ENCODE assay signal across 8 cellular contexts in the genomic region with DNA sequence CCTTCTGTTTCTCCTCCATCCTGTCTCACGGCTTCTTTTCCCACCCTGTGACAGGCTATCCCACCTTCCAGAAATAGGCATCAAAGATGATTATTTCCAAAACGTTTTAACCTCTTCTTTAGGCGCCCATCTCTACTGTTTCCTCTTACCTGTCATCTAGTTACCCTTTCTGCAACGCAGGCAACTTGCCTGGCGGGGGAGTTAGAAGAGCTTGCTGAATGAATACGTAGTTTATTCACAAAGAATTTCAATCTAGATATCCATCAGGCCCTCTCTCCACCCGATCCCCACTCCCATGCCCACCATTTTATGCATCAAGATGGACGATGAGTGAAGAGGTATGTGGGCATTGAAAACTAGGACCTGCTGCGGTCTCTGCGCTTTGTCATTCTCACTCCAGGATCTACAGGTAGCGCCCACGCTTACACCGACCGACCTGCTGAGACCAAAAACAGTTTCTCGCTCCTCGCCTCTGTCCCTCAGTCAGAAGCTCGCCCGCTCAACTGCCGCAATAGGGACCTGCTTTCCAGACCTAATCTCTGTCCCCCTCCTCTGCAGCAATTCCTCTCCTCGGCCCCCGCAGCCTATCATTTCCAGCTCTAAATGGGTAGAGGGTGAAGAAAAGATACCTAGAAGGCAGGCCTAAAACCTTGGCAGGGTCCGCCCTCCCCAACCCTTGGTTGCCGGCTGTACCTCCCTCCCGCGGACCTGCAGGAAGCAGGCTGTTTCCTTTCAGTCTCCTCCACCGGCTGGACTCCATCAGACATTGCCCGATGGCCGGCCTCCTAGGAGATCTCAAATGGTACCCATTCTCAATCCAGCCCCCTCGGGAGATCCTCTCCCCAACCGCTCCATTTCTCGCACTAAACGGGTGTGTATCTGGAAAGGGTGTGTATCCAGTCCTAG. TPM values are rescaled to one million over a fixed set of nuclear protein-coding genes. Genes with fewer than 3 reads are reported as not detected.
DNase-seq lines count a peak whose midpoint lies in the region; ATAC-seq and TF ChIP-seq lines count a peak whose summit lies in the region.

No MANE protein-coding gene starts in this region.

- TF ChIP-seq CTCF in left ventricle myocardium inferior (IDR thresholded peaks at IDR 0.05; ENCODE audit: borderline replicate concordance) (no peak), sigmoid colon (IDR thresholded peaks at IDR 0.05) (no peak)

- H3K9me3 Mint-ChIP-seq in activated T-cell treated with anti-CD3 and anti-CD28 coated beads, Interleukin-2, amount 50 U/mL, for 72 hours, result no peaks in the 10 kb centered on the region

- H3K27ac ChIP-seq in HUES64 (ENCODE audit: low read depth, low read length), result no peak overlapping the region
- H3K27ac ChIP-seq in left ventricle myocardium inferior (replicated peaks), result no peak overlapping the region
- peak overlapping the region in 2 of 4 donors; percentile 29 to 42 for H3K27ac ChIP-seq in sigmoid colon

- H3K4me1 ChIP-seq in HUES64 (ENCODE audit: insufficient read depth, low read length) (no peaks in the 10 kb centered on the region), left ventricle myocardium inferior (peaks cover 4% of the 10 kb centered on the region), sigmoid colon (peaks cover 0 to 7% (median 0%) of the 10 kb centered on the region in 4 donors)

- H3K9me3 ChIP-seq in HUES64 (ENCODE audit: insufficient read depth, low read depth, low read length) (0 out of 2 replicates have a peak, but pooled peaks cover 3% of the 10 kb centered on the region), left ventricle myocardium inferior (replicated peaks) (no peaks in the 10 kb centered on the region), sigmoid colon (no peaks in the 10 kb centered on the region)

- H3K27me3 ChIP-seq in HUES64 (ENCODE audit: insufficient read depth, low read length) (peaks cover 11% of the 10 kb centered on the region), left ventricle myocardium inferior (ENCODE audit: low read depth) (no peaks in the 10 kb centered on the region), sigmoid colon (peaks cover 0 to 4% (median 3%) of the 10 kb centered on the region in 3 donors)

- peak overlapping the region; percentile 94 for H3K27ac Mint-ChIP-seq in activated T-cell treated with anti-CD3 and anti-CD28 coated beads, Interleukin-2, amount 50 U/mL, for 72 hours

- TF ChIP-seq POLR2A in sigmoid colon (IDR thresholded peaks at IDR 0.05), result no peak
- no peak for TF ChIP-seq POLR2A in erythroblast (IDR thresholded peaks at IDR 0.05; ENCODE audit: low read length)

- intact Hi-C loops in left ventricle myocardium inferior (cut with micrococcal nuclease) (no loop called here), sigmoid colon (cut with DNase I) (no loop called here)

- peak overlapping the region; percentile 62 for H3K4me3 ChIP-seq in HUES64 (ENCODE audit: low read length)
- H3K4me3 ChIP-seq in left ventricle myocardium inferior, result peak overlapping the region; percentile 63
- peak overlapping the region; percentile 23 to 45 (median 30) for H3K4me3 ChIP-seq in sigmoid colon

- H3K36me3 ChIP-seq in HUES64 (ENCODE audit: insufficient read depth, low read length) (no peaks in the 10 kb centered on the region), left ventricle myocardium inferior (no peaks in the 10 kb centered on the region), sigmoid colon (no peaks in the 10 kb centered on the region)

- H3K36me3 Mint-ChIP-seq in activated T-cell treated with anti-CD3 and anti-CD28 coated beads, Interleukin-2, amount 50 U/mL, for 72 hours (ENCODE audit: insufficient read depth in 2 of 2), result peaks cover 0 to 2% of the 10 kb centered on the region in 2 donors

- ATAC-seq in activated CD4-positive, CD25-positive, alpha-beta regulatory T cell treated with anti-CD3 and anti-CD28 coated beads, Interleukin-2, amount 50 U/mL, for 24 hours, result peak; percentile 24 to 41
- ATAC-seq in activated T-cell treated with anti-CD3 and anti-CD28 coated beads, Interleukin-2, amount 50 U/mL, for 72 hours (replicated peaks in 1 of 2), result peak; percentile 63 to 66

- no peak for TF ChIP-seq EP300 in sigmoid colon (IDR thresholded peaks at IDR 0.05)

- H3K27me3 Mint-ChIP-seq in activated T-cell treated with anti-CD3 and anti-CD28 coated beads, Interleukin-2, amount 50 U/mL, for 72 hours (ENCODE audit: low read depth), result peaks cover 48% of the 10 kb centered on the region

- DNase-seq in activated CD4-positive, CD25-positive, alpha-beta regulatory T cell treated with anti-CD3 and anti-CD28 coated beads, Interleukin-2, amount 50 U/mL, for 72 hours, result no peak
- peak; percentile 12 to 33 for DNase-seq in activated T-cell treated with anti-CD3 and anti-CD28 coated beads, Interleukin-2, amount 50 U/mL, for 72 hours
- no peak for DNase-seq in left ventricle myocardium inferior
- no peak for DNase-seq in sigmoid colon
- DNase-seq in erythroblast (lab: John Stamatoyannopoulos, UW), result no peak
- DNase-seq in NCI-H82 treated with DMSO at 0.1 percent for 48 hours (lab: John Stamatoyannopoulos, UW; ENCODE audit: unreplicated experiment), result no peak

- 88% methylated on average over 25 of the region's 32 CpGs for WGBS in HUES64
- WGBS in sigmoid colon, 2 donors, result 1% methylated on average over 32 of the region's 32 CpGs

- peak overlapping the region; percentile 95 to 97 for H3K4me3 Mint-ChIP-seq in activated T-cell treated with anti-CD3 and anti-CD28 coated beads, Interleukin-2, amount 50 U/mL, for 72 hours

- peaks cover 13% of the 10 kb centered on the region for H3K4me1 Mint-ChIP-seq in activated T-cell treated with anti-CD3 and anti-CD28 coated beads, Interleukin-2, amount 50 U/mL, for 72 hours (ENCODE audit: low read depth)

- no peak overlapping the region for H3K9ac ChIP-seq in HUES64 (ENCODE audit: low read depth, low read length)

RNA-seq across cellular contexts. Expression of gene BEX5, which starts 0.6 kb away (rescaled TPM):
- polyA plus RNA-seq in HUES64 (2013, experiment 1 of 2), result 4.0 TPM
- polyA plus RNA-seq in HUES64 (2013, experiment 2 of 2), result 3.0 TPM
- 1 to 10 TPM; 5.4 to 5.8 TPM for total RNA-seq in activated T-cell treated with anti-CD3 and anti-CD28 coated beads, Interleukin-2, amount 50 U/mL, for 72 hours
- total RNA-seq in left ventricle myocardium inferior, result 0.99 TPM
- total RNA-seq in sigmoid colon, result 1 to 10 TPM; 1.4 to 4.6 (median 2.2) TPM
- polyA plus RNA-seq in sigmoid colon, result 10 to 100 TPM in 1 of 3 donors, 1 to 10 TPM in 2; 1.6 to 10.2 (median 3.3) TPM

RNA-seq across cellular contexts. Expression of gene TCEAL6, which starts 12.9 kb away (rescaled TPM):
- polyA plus RNA-seq in HUES64 (2013, experiment 1 of 2), result not detected
- not detected for polyA plus RNA-seq in HUES64 (2013, experiment 2 of 2)
- under 1 TPM in 1 of 2 donors, not detected in 1; 0.25 TPM for total RNA-seq in activated T-cell treated with anti-CD3 and anti-CD28 coated beads, Interleukin-2, amount 50 U/mL, for 72 hours
- total RNA-seq in left ventricle myocardium inferior (not detected), sigmoid colon (1 to 10 TPM in 2 of 4 donors, not detected in 2; 1.8 to 2.0 TPM)
- under 1 TPM in 1 of 3 donors, not detected in 2; 0.63 TPM for polyA plus RNA-seq in sigmoid colon

RNA-seq across cellular contexts. Expression of gene TCEAL2, which starts 29.7 kb away (rescaled TPM):
- polyA plus RNA-seq in HUES64 (2013, experiment 1 of 2), result 6.6 TPM
- polyA plus RNA-seq in HUES64 (2013, experiment 2 of 2), result 10.1 TPM
- under 1 TPM in 1 of 2 donors, not detected in 1; 0.53 TPM for total RNA-seq in activated T-cell treated with anti-CD3 and anti-CD28 coated beads, Interleukin-2, amount 50 U/mL, for 72 hours
- total RNA-seq in left ventricle myocardium inferior (0.47 TPM), sigmoid colon (10 to 100 TPM; 10.5 to 40.2 (median 29.3) TPM)
- 1 to 10 TPM in 2 of 3 donors, not detected in 1; 3.9 to 6.0 TPM for polyA plus RNA-seq in sigmoid colon

RNA-seq across cellular contexts. Expression of gene TCP11X1, which starts 59.9 kb away (rescaled TPM):
- not detected for polyA plus RNA-seq in HUES64 (2013, experiment 1 of 2)
- polyA plus RNA-seq in HUES64 (2013, experiment 2 of 2), result 0.19 TPM
- not detected for total RNA-seq in activated T-cell treated with anti-CD3 and anti-CD28 coated beads, Interleukin-2, amount 50 U/mL, for 72 hours
- total RNA-seq in left ventricle myocardium inferior, result not detected
- not detected for total RNA-seq in sigmoid colon
- polyA plus RNA-seq in sigmoid colon, result not detected

Comparison
In these comparisons a context has a peak if more than half of its experiments do, and no peak if none do; other contexts are left out.
1. DNase-seq: peak in activated T-cell treated with anti-CD3 and anti-CD28 coated beads, Interleukin-2, amount 50 U/mL, for 72 hours (2 of 2); none in activated CD4-positive, CD25-positive, alpha-beta regulatory T cell treated with anti-CD3 and anti-CD28 coated beads, Interleukin-2, amount 50 U/mL, for 72 hours (single experiment), left ventricle myocardium inferior (single experiment), sigmoid colon (single experiment), erythroblast (0 of 2) and NCI-H82 treated with DMSO at 0.1 percent for 48 hours (single experiment).
2. Peak in every context shown above with its lines, with median percentiles within 50 percentile points of each other: H3K4me3 ChIP-seq.